ENCODE assay signal across 23 cellular contexts in the genomic region with DNA sequence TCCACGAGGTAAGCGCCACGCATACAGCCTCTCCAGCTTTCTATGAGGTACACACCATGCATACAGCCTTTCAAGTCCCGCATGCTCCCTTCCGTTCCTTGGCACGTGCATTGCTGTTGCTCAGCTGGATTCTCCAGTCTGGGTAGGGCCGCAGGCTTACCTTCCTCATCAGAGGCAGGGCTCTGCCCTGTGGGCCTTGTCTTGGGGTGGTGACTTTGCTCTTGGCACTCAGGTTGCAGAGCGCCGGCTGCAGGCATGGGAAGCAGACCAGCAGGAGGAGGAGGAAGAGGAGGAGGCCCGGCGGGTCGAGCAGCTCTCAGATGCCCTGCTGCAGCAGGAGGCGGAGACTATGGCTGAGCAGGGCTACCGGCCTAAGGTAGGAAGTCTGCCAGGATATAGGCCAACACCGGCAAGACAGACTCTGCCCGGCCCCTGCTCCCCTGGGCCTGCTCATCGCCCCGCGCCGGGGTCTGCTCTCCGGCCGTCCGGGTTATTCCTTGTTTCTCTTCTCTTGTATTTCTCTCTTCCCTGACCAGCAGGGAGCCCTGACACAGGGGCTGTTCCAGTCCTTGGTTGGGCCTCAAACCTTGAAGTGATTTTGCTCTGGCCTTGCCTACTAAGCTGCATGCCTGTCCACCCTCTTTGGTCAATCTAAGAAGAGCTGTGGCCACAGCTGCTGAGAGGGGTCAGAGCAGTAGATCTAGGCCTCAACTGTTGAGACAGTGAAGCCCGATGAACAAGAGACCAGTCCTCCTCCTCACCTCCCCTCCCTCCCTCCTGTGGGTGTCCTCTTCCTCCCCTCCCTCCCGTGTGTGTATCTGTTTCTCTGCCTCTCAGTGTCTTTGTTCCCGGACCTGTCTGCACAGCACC. TPM values are rescaled to one million over a fixed set of nuclear protein-coding genes. Genes with fewer than 3 reads are reported as not detected.
DNase-seq lines count a peak whose midpoint lies in the region; ATAC-seq and TF ChIP-seq lines count a peak whose summit lies in the region.
"Had no signal": no experiment of that assay in that cellular context is flagged by ENCODE, and none has a peak within 500 bp of the region (broad histone marks: within the 10 kb centered on the region; RNA-seq: fewer than 3 reads in every experiment).

No MANE protein-coding gene starts in this region.

- H2AFZ ChIP-seq in mammary epithelial cell (ENCODE audit: low read depth, low read length): no peak overlapping the region

- DNase-seq in T47D (ENCODE audit: low read depth in 1 of 2, low spot score in 1 of 2): peak; percentile 31 to 82
- no peak for DNase-seq in mammary epithelial cell
- DNase-seq in body of pancreas: peak; percentile 80 to 95 (median 91)
- no peak for DNase-seq in nephron progenitor cell
- DNase-seq in ureter (ENCODE audit: low spot score): peak; percentile 55
- DNase-seq in GM13977 (ENCODE audit: low spot score): no peak
- DNase-seq: activated CD4-positive, alpha-beta T cell treated with anti-CD3 and anti-CD28 coated beads, Interleukin-2, amount 50 U/mL, for 48 hours; activated effector memory CD4-positive, alpha-beta T cell treated with anti-CD3 and anti-CD28 coated beads, Interleukin-2, amount 50 U/mL, for 16 hours; Calu3; DND-41; effector CD8-positive, alpha-beta T cell; H9; Karpas-422; NCI-H187; NCI-H526 treated with DMSO at 0.1 percent for 48 hours; psoas muscle; RPMI8226; SK-N-SH; T-helper 17 cell had no signal

- TF ChIP-seq POLR2A in body of pancreas (IDR thresholded peaks at IDR 0.05): peak in 2 of 3 donors; percentile 8 to 39

- no TSS peak for BruUV-seq in mammary epithelial cell (replicated peaks; lab: Mats Ljungman, UMichigan)

- H3K9me3 Mint-ChIP-seq in nephron progenitor cell: no peaks in the 10 kb centered on the region
- H3K9me3 Mint-ChIP-seq: brain, H9, neural crest cell had no signal

- intact Hi-C loops in mammary epithelial cell (cut with micrococcal nuclease): no loop called here
- intact Hi-C loops in body of pancreas (cut with DNase I): no loop called here

- no peak overlapping the region for H3K9ac ChIP-seq in mammary epithelial cell (ENCODE audit: insufficient read depth, low read length)
- H3K9ac ChIP-seq: BLaER1 treated with 17β-estradiol and CSF1 and Interleukin-3, amounts not matched to agents 10 nM and 100 nM; SK-N-SH had no signal

- H3K4me3 Mint-ChIP-seq in nephron progenitor cell: no peak overlapping the region
- H3K4me3 Mint-ChIP-seq: brain, H9, neural crest cell, T-helper 17 cell had no signal

- H4K20me1 ChIP-seq in mammary epithelial cell (ENCODE audit: insufficient read depth, low read length): no peaks in the 10 kb centered on the region

- H3K9me3 ChIP-seq in mammary epithelial cell (replicated peaks; ENCODE audit: insufficient read depth, low read length): no peaks in the 10 kb centered on the region
- H3K9me3 ChIP-seq in body of pancreas: no peaks in the 10 kb centered on the region
- H3K9me3 ChIP-seq: BLaER1 treated with 17β-estradiol and CSF1 and Interleukin-3, amounts not matched to agents 10 nM and 100 nM; psoas muscle; SK-N-SH had no signal

- H3K36me3 ChIP-seq in mammary epithelial cell (ENCODE audit: insufficient read depth, low read length): peaks cover 15% of the 10 kb centered on the region
- peaks cover 0 to 24% of the 10 kb centered on the region in 2 donors for H3K36me3 ChIP-seq in body of pancreas (replicated peaks in 1 of 2; ENCODE audit: insufficient read depth in 1 of 2, low read depth in 2 of 2)

- no peak for TF ChIP-seq CTCF in mammary epithelial cell (conservative IDR thresholded peaks at IDR 0.05 in 1 of 2, IDR thresholded peaks at IDR 0.05 in 1 of 2; ENCODE audit: extremely low read depth in 1 of 2, insufficient read depth in 1 of 2, low read depth in 1 of 2, low read length in 2 of 2)
- peak in 4 of 7 experiments; percentile 13 to 37 (median 28) for TF ChIP-seq CTCF in body of pancreas (IDR thresholded peaks at IDR 0.05)
- TF ChIP-seq CTCF in nephron progenitor cell (IDR thresholded peaks at IDR 0.05): no peak
- TF ChIP-seq CTCF in GM13977 (IDR thresholded peaks at IDR 0.05; ENCODE audit: extremely low read depth, insufficient read depth, missing control alignments): no peak

- no peak overlapping the region for H3K4me2 ChIP-seq in mammary epithelial cell (ENCODE audit: insufficient read depth, low read depth, low read length)
- H3K4me2 ChIP-seq: BLaER1 treated with 17β-estradiol and CSF1 and Interleukin-3, amounts not matched to agents 10 nM and 100 nM; SK-N-SH had no signal

- CTCF ChIA-PET in mammary epithelial cell (lab: Charles Lee; ENCODE audit: low non-redundant PET): no interaction called here

- H3K27me3 Mint-ChIP-seq in nephron progenitor cell (ENCODE audit: low read depth, poor library complexity): peaks cover 6% of the 10 kb centered on the region
- H3K27me3 Mint-ChIP-seq: brain, T-helper 17 cell had no signal

- 60% methylated on average over 9 of the region's 26 CpGs for WGBS in mammary epithelial cell (ENCODE audit: low coverage, missing lambda C conversion rate)
- 44 to 60% methylated on average over 15 to 26 of the region's 26 CpGs for WGBS in body of pancreas, 2 donors

- peaks cover 72% of the 10 kb centered on the region for H3K36me3 Mint-ChIP-seq in nephron progenitor cell (ENCODE audit: low read depth)

- ATAC-seq in body of pancreas (peak; percentile 95), GM19455 (IDR thresholded peaks at IDR 0.05; ENCODE audit: unreplicated experiment) (no peak)
- ATAC-seq: T-helper 17 cell had no signal

- peaks cover 4% of the 10 kb centered on the region for H3K4me1 Mint-ChIP-seq in nephron progenitor cell
- H3K4me1 Mint-ChIP-seq: brain, neural crest cell had no signal

- H3K27ac ChIP-seq in mammary epithelial cell (ENCODE audit: insufficient read depth, low read depth, low read length): no peak overlapping the region
- H3K27ac ChIP-seq in body of pancreas: peak overlapping the region; percentile 58 to 85 (median 69)
- H3K27ac ChIP-seq: BLaER1 treated with 17β-estradiol and CSF1 and Interleukin-3, amounts not matched to agents 10 nM and 100 nM; psoas muscle had no signal

- H3K27me3 ChIP-seq in mammary epithelial cell (ENCODE audit: insufficient read depth, low read length) (no peaks in the 10 kb centered on the region), body of pancreas (no peaks in the 10 kb centered on the region)
- H3K27me3 ChIP-seq: BLaER1 treated with 17β-estradiol and CSF1 and Interleukin-3, amounts not matched to agents 10 nM and 100 nM had no signal

- peak overlapping the region; percentile 88 for H3K27ac Mint-ChIP-seq in nephron progenitor cell
- H3K27ac Mint-ChIP-seq: brain had no signal

- H3K4me3 ChIP-seq in mammary epithelial cell (replicated peaks in 1 of 3; ENCODE audit: insufficient read depth in 1 of 3, low read depth in 2 of 3, low read length in 3 of 3) (no peak overlapping the region), body of pancreas (no peak overlapping the region)
- H3K4me3 ChIP-seq: BLaER1 treated with 17β-estradiol and CSF1 and Interleukin-3, amounts not matched to agents 10 nM and 100 nM; psoas muscle had no signal

- H3K79me2 ChIP-seq in mammary epithelial cell (ENCODE audit: insufficient read depth, low read length): no peaks in the 10 kb centered on the region

- dilution Hi-C loops in mammary epithelial cell (cut with HindIII; ENCODE audit: low sequenced_read_pairs): no loop called here

- H3K4me1 ChIP-seq in mammary epithelial cell (ENCODE audit: insufficient read depth, low read length): no peaks in the 10 kb centered on the region
- peaks cover 20% of the 10 kb centered on the region for H3K4me1 ChIP-seq in body of pancreas
- H3K4me1 ChIP-seq: BLaER1 treated with 17β-estradiol and CSF1 and Interleukin-3, amounts not matched to agents 10 nM and 100 nM; psoas muscle had no signal

- in situ Hi-C loops in T47D (cut with HindIII; ENCODE audit: low pct_unique_long_range_greater_than_20kb, low sequenced_read_pairs): no loop called here
- in situ Hi-C loops in mammary epithelial cell (cut with MboI; ENCODE audit: low sequenced_read_pairs in 2 of 2): no loop called here
- in situ Hi-C loops in GM13977 (cut with MboI; ENCODE audit: low pct_unique_long_range_greater_than_20kb, low sequenced_read_pairs, unreplicated experiment): no loop called here

RNA-seq across cellular contexts. Expression of gene TCHP, which starts 15.3 kb away (rescaled TPM):
- 10 to 100 TPM in 1 of 2 donors, 1 to 10 TPM in 1; 4.0 to 19.4 TPM for total RNA-seq in mammary epithelial cell
- polyA plus RNA-seq in mammary epithelial cell: 8.9 TPM
- 7.4 TPM for polyA minus RNA-seq in mammary epithelial cell
- total RNA-seq in body of pancreas: 10 to 100 TPM; 29.3 to 72.2 TPM
- 20.8 TPM for total RNA-seq in ureter

RNA-seq across cellular contexts. Expression of gene GLTP, which starts 35.1 kb away (rescaled TPM):
- total RNA-seq in mammary epithelial cell (10 to 100 TPM; 60.2 to 63.8 TPM), body of pancreas (10 to 100 TPM; 21.1 to 27.8 TPM), ureter (106 TPM)
- polyA plus RNA-seq in mammary epithelial cell: 63.0 TPM
- 65.7 TPM for polyA minus RNA-seq in mammary epithelial cell

Comparison
In these comparisons a context has a peak if more than half of its experiments do, and no peak if none do; other contexts are left out.
1. DNase-seq: peak in T47D (2 of 2), body of pancreas (4 of 4) and ureter (single experiment); none in mammary epithelial cell (single experiment), nephron progenitor cell (single experiment) and GM13977 (single experiment).
2. CTCF ChIP-seq: peak in body of pancreas (4 of 7); none in mammary epithelial cell (0 of 2), nephron progenitor cell (single experiment) and GM13977 (single experiment).